Comparison of ENCODE assay signal across 8 cellular contexts in genomic region chr16:30895592-30896202, GRCh38. TPM values are rescaled to one million over a fixed set of nuclear protein-coding genes. Genes with fewer than 3 reads are reported as not detected.
DNase-seq lines count a peak whose midpoint lies in the region; ATAC-seq and TF ChIP-seq lines count a peak whose summit lies in the region.

No MANE protein-coding gene starts in this region.

- TF ChIP-seq CTCF in C4-2B (conservative IDR thresholded peaks at IDR 0.05): no peak
- no peak for TF ChIP-seq CTCF in Panc1 (IDR thresholded peaks at IDR 0.05)
- TF ChIP-seq CTCF in epithelial cell of esophagus (IDR thresholded peaks at IDR 0.05; ENCODE audit: insufficient read depth, low read depth, low read length, missing control alignments): no peak

- DNase-seq in Panc1 (ENCODE audit: low read depth, low spot score) (no peak), epithelial cell of esophagus (ENCODE audit: low read depth) (no peak), SIG-M5 (lab: John Stamatoyannopoulos, UW) (no peak), amygdala (lab: John Stamatoyannopoulos, UW) (no peak)
- no peak for DNase-seq in activated CD4-positive, alpha-beta T cell treated with anti-CD3 and anti-CD28 coated beads, Interleukin-2, amount 50 U/mL, for 1 hour

- no peaks in the 10 kb centered on the region for H3K36me3 ChIP-seq in Panc1 (ENCODE audit: control insufficient read depth, insufficient read depth, low read length)
- H3K36me3 ChIP-seq in neuron (ENCODE audit: insufficient read depth, low read length): peaks cover 10% of the 10 kb centered on the region

- intact Hi-C loops in Panc1 (cut with micrococcal nuclease; ENCODE audit: unreplicated experiment): no loop called here

- no TSS peak for BruUV-seq in Panc1 (replicated peaks; lab: Mats Ljungman, UMichigan)

- H3K4me3 ChIP-seq in Panc1 (ENCODE audit: low read depth in 2 of 2, low read length in 2 of 2): peak overlapping the region; percentile 51 to 78
- peak overlapping the region; percentile 48 for H3K4me3 ChIP-seq in epithelial cell of esophagus (ENCODE audit: low read length)
- H3K4me3 ChIP-seq in neuron (ENCODE audit: low read length): peak overlapping the region; percentile 67

- POLR2A ChIA-PET in Panc1 (lab: Charles Lee): no interaction called here

- no peaks in the 10 kb centered on the region for H3K27me3 ChIP-seq in Panc1 (ENCODE audit: control insufficient read depth, insufficient read depth, low read length)
- no peaks in the 10 kb centered on the region for H3K27me3 ChIP-seq in neuron (ENCODE audit: insufficient read depth, low read length)

- H3K27ac ChIP-seq in C4-2B: peak overlapping the region; percentile 93
- H3K27ac ChIP-seq in Panc1 (ENCODE audit: low read length): peak overlapping the region; percentile 82

- H3K9me3 ChIP-seq in Panc1 (ENCODE audit: control insufficient read depth, insufficient read depth, low read depth, low read length) (no peaks in the 10 kb centered on the region), neuron (ENCODE audit: low read length) (no peaks in the 10 kb centered on the region)

- peak overlapping the region; percentile 57 for H2AFZ ChIP-seq in neuron (ENCODE audit: low read depth, low read length)

- in situ Hi-C loops in Panc1 (cut with HindIII; ENCODE audit: low pct_unique_long_range_greater_than_20kb, low sequenced_read_pairs): no loop called here

- H3K4me1 ChIP-seq in Panc1 (ENCODE audit: control insufficient read depth, insufficient read depth, low read length) (peaks cover 24% of the 10 kb centered on the region), neuron (ENCODE audit: insufficient read depth, low read length) (peaks cover 27% of the 10 kb centered on the region)

- ATAC-seq in Panc1 (peak; percentile 0; the same call in 1 of the 2 replicates), GM18519 (IDR thresholded peaks at IDR 0.05; ENCODE audit: low FRiP score, unreplicated experiment) (no peak)

- CTCF ChIA-PET in Panc1 (lab: Charles Lee): interaction anchor here (0.6 kb wide), 1 partner anchor 46 kb away, joined by 3 read pairs; no protein-coding TSS in a partner anchor

RNA-seq across cellular contexts. Expression of gene CTF1, which starts 0.7 kb away (rescaled TPM):
- 2.9 TPM for total RNA-seq in Panc1 (2021; ENCODE audit: unreplicated experiment)
- polyA plus RNA-seq in Panc1 (2012; ENCODE audit: insufficient read length): 7.4 TPM

RNA-seq across cellular contexts. Expression of gene BCL7C, which starts 1.8 kb away (rescaled TPM):
- total RNA-seq in Panc1 (2021; ENCODE audit: unreplicated experiment): 45.8 TPM
- polyA plus RNA-seq in Panc1 (2012; ENCODE audit: insufficient read length): 43.8 TPM

RNA-seq across cellular contexts. Expression of gene FBXL19, which starts 27.7 kb away (rescaled TPM):
- total RNA-seq in Panc1 (2021; ENCODE audit: unreplicated experiment): 52.3 TPM
- 67.1 TPM for polyA plus RNA-seq in Panc1 (2012; ENCODE audit: insufficient read length)

RNA-seq across cellular contexts. Expression of gene ORAI3, which starts 53.2 kb away (rescaled TPM):
- total RNA-seq in Panc1 (2021; ENCODE audit: unreplicated experiment): 26.9 TPM
- 31.0 TPM for polyA plus RNA-seq in Panc1 (2012; ENCODE audit: insufficient read length)
